Comparison of ENCODE assay signal across 32 cellular contexts in the genomic region with DNA sequence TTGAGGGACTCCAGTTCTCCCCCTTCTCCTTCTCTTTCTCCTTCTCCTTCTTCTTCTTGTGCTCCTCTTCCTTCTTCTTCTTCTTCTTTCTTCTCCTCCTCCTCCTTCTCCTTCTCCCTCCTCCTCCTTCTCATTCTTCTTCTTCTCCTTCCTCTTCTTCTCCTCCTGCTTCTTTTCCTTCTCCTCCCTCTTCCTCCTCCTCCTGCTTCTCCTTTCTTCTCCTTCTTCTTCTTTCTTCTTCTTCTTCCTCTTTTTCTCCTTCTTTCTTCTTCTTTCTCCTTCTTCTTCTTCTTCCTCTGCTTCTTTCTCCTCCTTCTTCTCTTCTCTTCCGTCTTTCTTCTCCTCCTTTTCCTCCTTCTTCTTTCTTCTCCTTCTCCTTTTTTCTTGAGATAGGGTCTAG. TPM values are rescaled to one million over a fixed set of nuclear protein-coding genes. Genes with fewer than 3 reads are reported as not detected.
"Had no signal": no experiment of that assay in that cellular context is flagged by ENCODE, and none has a peak within 500 bp of the region (broad histone marks: within the 10 kb centered on the region; RNA-seq: fewer than 3 reads in every experiment).

No MANE protein-coding gene starts in this region.

- H3K27ac Mint-ChIP-seq: activated CD4-positive, alpha-beta memory T cell treated with anti-CD3 and anti-CD28 coated beads for 36 hours; activated CD4-positive, alpha-beta T cell treated with anti-CD3 and anti-CD28 coated beads, Interleukin-2, amount 10 ng/mL, durations not matched to agents 24 days and 14 days; activated naive CD4-positive, alpha-beta T cell treated with anti-CD3 and anti-CD28 coated beads, Interleukin-2, amount 10 ng/mL, durations not matched to agents 7 days and 5 days; activated naive CD8-positive, alpha-beta T cell treated with anti-CD3 and anti-CD28 coated beads, Interleukin-2, amount 10 ng/mL, durations not matched to agents 7 days and 5 days; activated T-cell treated with anti-CD3 and anti-CD28 coated beads, Interleukin-2, amount 50 U/mL, for 24 hours; neural progenitor cell; stimulated activated memory B cell treated with anti-CD40 and anti-IgM and Interleukin-4, amounts not matched to agents 10 μg/mL and 1 μg/mL and 100 μg/mL, for 72 hours; T-helper 1 cell treated with Interleukin-12 subunit alpha and Interleukin-12 subunit beta and Interleukin-4 antibody, amounts not matched to agents 30 μg/mL and 1 μg/mL, for 36 hours had no signal

- H3K79me2 ChIP-seq: parathyroid adenoma had no signal

- DNase-seq: activated CD4-positive, alpha-beta memory T cell treated with anti-CD3 and anti-CD28 coated beads for 36 hours; activated CD4-positive, alpha-beta T cell treated with anti-CD3 and anti-CD28 coated beads, Interleukin-2, amount 10 ng/mL, durations not matched to agents 24 days and 14 days; activated CD4-positive, CD25-positive, alpha-beta regulatory T cell treated with anti-CD3 and anti-CD28 coated beads, Interleukin-2, amount 50 U/mL, for 72 hours; activated CD8-positive, alpha-beta memory T cell treated with anti-CD3 and anti-CD28 coated beads, Interleukin-2, amount 50 U/mL, for 48 hours; activated gamma-delta T cell; activated naive CD4-positive, alpha-beta T cell treated with anti-CD3 and anti-CD28 coated beads, Interleukin-2, amount 10 ng/mL, durations not matched to agents 7 days and 5 days; activated naive CD8-positive, alpha-beta T cell treated with anti-CD3 and anti-CD28 coated beads, Interleukin-2, amount 10 ng/mL, durations not matched to agents 7 days and 5 days; activated T-cell treated with anti-CD3 and anti-CD28 coated beads, Interleukin-2, amount 50 U/mL, for 24 hours; brain microvascular endothelial cell; effector CD8-positive, alpha-beta T cell; gastrocnemius medialis; islet precursor cell; left ventricle myocardium inferior; mesendoderm; natural killer cell; occipital lobe; sigmoid colon; small intestine; stimulated activated CD4-positive, alpha-beta T cell treated with anti-CD3 and anti-CD28 coated beads, Interleukin-4, amount 100 ng/mL, for 24 hours; T1000; transverse colon; uterus had no signal

- H2AFZ ChIP-seq: neural progenitor cell, parathyroid adenoma had no signal

- ATAC-seq: gastrocnemius medialis; natural killer cell; psoas muscle; stimulated activated memory B cell treated with anti-CD40 and anti-IgM and Interleukin-4, amounts not matched to agents 10 μg/mL and 1 μg/mL and 100 μg/mL, for 72 hours had no signal

- H3K9ac ChIP-seq: neural progenitor cell, parathyroid adenoma had no signal

- H3K4me2 ChIP-seq: neural progenitor cell had no signal

- H3K9me3 ChIP-seq: gastrocnemius medialis, left ventricle myocardium inferior, psoas muscle, sigmoid colon, suprapubic skin, transverse colon, uterus had no signal

- H3K27me3 ChIP-seq: gastrocnemius medialis, neural progenitor cell, sigmoid colon, suprapubic skin, transverse colon, uterus had no signal

- H3K4me3 Mint-ChIP-seq: activated CD4-positive, alpha-beta memory T cell treated with anti-CD3 and anti-CD28 coated beads for 36 hours; activated CD4-positive, alpha-beta T cell treated with anti-CD3 and anti-CD28 coated beads, Interleukin-2, amount 10 ng/mL, durations not matched to agents 24 days and 14 days; activated naive CD4-positive, alpha-beta T cell treated with anti-CD3 and anti-CD28 coated beads, Interleukin-2, amount 10 ng/mL, durations not matched to agents 7 days and 5 days; activated naive CD8-positive, alpha-beta T cell treated with anti-CD3 and anti-CD28 coated beads, Interleukin-2, amount 10 ng/mL, durations not matched to agents 7 days and 5 days; activated T-cell treated with anti-CD3 and anti-CD28 coated beads, Interleukin-2, amount 50 U/mL, for 24 hours; natural killer cell; neural progenitor cell; stimulated activated memory B cell treated with anti-CD40 and anti-IgM and Interleukin-4, amounts not matched to agents 10 μg/mL and 1 μg/mL and 100 μg/mL, for 72 hours; T-helper 1 cell treated with Interleukin-12 subunit alpha and Interleukin-12 subunit beta and Interleukin-4 antibody, amounts not matched to agents 30 μg/mL and 1 μg/mL, for 36 hours had no signal

- H3K4me3 ChIP-seq: gastrocnemius medialis, left ventricle myocardium inferior, lung, neural progenitor cell, psoas muscle, sigmoid colon, suprapubic skin, transverse colon, uterus had no signal

- H3K36me3 Mint-ChIP-seq: activated CD4-positive, alpha-beta memory T cell treated with anti-CD3 and anti-CD28 coated beads for 36 hours; activated naive CD4-positive, alpha-beta T cell treated with anti-CD3 and anti-CD28 coated beads, Interleukin-2, amount 10 ng/mL, durations not matched to agents 7 days and 5 days; activated naive CD8-positive, alpha-beta T cell treated with anti-CD3 and anti-CD28 coated beads, Interleukin-2, amount 10 ng/mL, durations not matched to agents 7 days and 5 days; natural killer cell; neural progenitor cell; stimulated activated memory B cell treated with anti-CD40 and anti-IgM and Interleukin-4, amounts not matched to agents 10 μg/mL and 1 μg/mL and 100 μg/mL, for 72 hours had no signal

- H3K27me3 Mint-ChIP-seq: activated T-cell treated with anti-CD3 and anti-CD28 coated beads, Interleukin-2, amount 50 U/mL, for 24 hours had no signal

- H3K9me3 Mint-ChIP-seq: activated CD4-positive, alpha-beta memory T cell treated with anti-CD3 and anti-CD28 coated beads for 36 hours; activated CD4-positive, alpha-beta T cell treated with anti-CD3 and anti-CD28 coated beads, Interleukin-2, amount 10 ng/mL, durations not matched to agents 24 days and 14 days; activated naive CD4-positive, alpha-beta T cell treated with anti-CD3 and anti-CD28 coated beads, Interleukin-2, amount 10 ng/mL, durations not matched to agents 7 days and 5 days; activated naive CD8-positive, alpha-beta T cell treated with anti-CD3 and anti-CD28 coated beads, Interleukin-2, amount 10 ng/mL, durations not matched to agents 7 days and 5 days; activated T-cell treated with anti-CD3 and anti-CD28 coated beads, Interleukin-2, amount 50 U/mL, for 24 hours; natural killer cell; neural progenitor cell; T-helper 1 cell treated with Interleukin-12 subunit alpha and Interleukin-12 subunit beta and Interleukin-4 antibody, amounts not matched to agents 30 μg/mL and 1 μg/mL, for 36 hours had no signal

- H3K36me3 ChIP-seq: brain microvascular endothelial cell, gastrocnemius medialis, neural progenitor cell, transverse colon, uterus had no signal

- H3K27ac ChIP-seq: brain microvascular endothelial cell, gastrocnemius medialis, left ventricle myocardium inferior, neural progenitor cell, parathyroid adenoma, psoas muscle, suprapubic skin, transverse colon, uterus had no signal

- FAIRE-seq: astrocyte, endometrium, small intestine had no signal

- H3K4me1 ChIP-seq: neural progenitor cell, uterus had no signal

RNA-seq across cellular contexts. Expression of gene ELN, which starts 30.0 kb away (rescaled TPM):
- total RNA-seq: activated CD4-positive, alpha-beta memory T cell treated with anti-CD3 and anti-CD28 coated beads for 36 hours; activated CD4-positive, alpha-beta T cell treated with anti-CD3 and anti-CD28 coated beads, Interleukin-2, amount 10 ng/mL, durations not matched to agents 24 days and 14 days; activated naive CD8-positive, alpha-beta T cell treated with anti-CD3 and anti-CD28 coated beads, Interleukin-2, amount 10 ng/mL, durations not matched to agents 7 days and 5 days; mononuclear cell had no signal
